8 cellular contexts compared by ENCODE assay signal in genomic region chr9:35658894-35659220, GRCh38. TPM values are rescaled to one million over a fixed set of nuclear protein-coding genes. Genes with fewer than 3 reads are reported as not detected.
DNase-seq lines count a peak whose midpoint lies in the region; ATAC-seq and TF ChIP-seq lines count a peak whose summit lies in the region.

No MANE protein-coding gene starts in this region.

- peak; percentile 62 for DNase-seq in NCI-H1694 treated with DMSO at 0.1 percent for 48 hours (lab: John Stamatoyannopoulos, UW)
- no peak for DNase-seq in NCI-H1694 (lab: John Stamatoyannopoulos, UW)
- peak; percentile 67 for DNase-seq in LHCN-M2 (ENCODE audit: low read depth)
- DNase-seq in ascending aorta (ENCODE audit: low spot score in 2 of 2), result peak in 1 of 2 donors; percentile 85
- peak; percentile 47 for DNase-seq in stimulated activated CD8-positive, alpha-beta memory T cell treated with anti-CD3 and anti-CD28 coated beads, Interleukin-4, amount 100 ng/mL, for 48 hours
- no peak for DNase-seq in NK-92 treated with Interleukin-12 subunit alpha and Interleukin-12 subunit beta, amount 100 ng/mL, for 24 hours (lab: John Stamatoyannopoulos, UW)

- H3K4me3 ChIP-seq in ascending aorta, result peak overlapping the region; percentile 88 to 99
- H3K4me3 ChIP-seq in iPS-15b (ENCODE audit: low read depth, low read length), result peak overlapping the region; percentile 84

- no peak for ATAC-seq in GM19397 (IDR thresholded peaks at IDR 0.05; ENCODE audit: unreplicated experiment)

- H3K9me3 ChIP-seq in ascending aorta (no peaks in the 10 kb centered on the region), iPS-15b (ENCODE audit: control insufficient read depth, insufficient read depth, low read length) (no peaks in the 10 kb centered on the region)

- H3K27ac ChIP-seq in ascending aorta, result peak overlapping the region; percentile 97 to 100

- H3K27me3 ChIP-seq in ascending aorta (no peaks in the 10 kb centered on the region), iPS-15b (ENCODE audit: control insufficient read depth, insufficient read depth, low read length) (peaks cover 8% of the 10 kb centered on the region)

- no peak for TF ChIP-seq CTCF in ascending aorta (IDR thresholded peaks at IDR 0.05)

- H3K9ac ChIP-seq in iPS-15b (ENCODE audit: low read depth, low read length), result peak overlapping the region; percentile 97

- intact Hi-C loops in ascending aorta (cut with DNase I), result loop anchor here (1.0 to 10.0 kb wide), 5 partner anchors 69 to 667 kb away; partner anchors contain the start of genes FAM221B, HRCT1, SPAAR and SPAG8

- H3K36me3 ChIP-seq in ascending aorta (peaks cover 6 to 23% of the 10 kb centered on the region in 2 donors), iPS-15b (ENCODE audit: control insufficient read depth, insufficient read depth, low read length) (peaks cover 27% of the 10 kb centered on the region)

- H3K4me1 ChIP-seq in ascending aorta (peaks cover 5 to 35% of the 10 kb centered on the region in 2 donors), iPS-15b (ENCODE audit: control insufficient read depth, insufficient read depth, low read length) (peaks cover 3% of the 10 kb centered on the region)

RNA-seq across cellular contexts. Expression of gene CCDC107, which starts 0.8 kb away (rescaled TPM):
- total RNA-seq in LHCN-M2 (2014; rRNA removed) (11.1 and 13.3 TPM in 2 replicates), ascending aorta (67.6 TPM)
- 36.5 TPM for polyA plus RNA-seq in LHCN-M2 (2012)

RNA-seq across cellular contexts. Expression of gene RMRP, which starts 1.0 kb away (rescaled TPM):
- total RNA-seq in LHCN-M2 (2014; rRNA removed) (5,651 and 6,728 TPM in 2 replicates), ascending aorta (17,070 TPM)
- 16.9 TPM for polyA plus RNA-seq in LHCN-M2 (2012)

RNA-seq across cellular contexts. Expression of gene ARHGEF39, which starts 6.1 kb away (rescaled TPM):
- 4.4 and 4.5 TPM in 2 replicates for total RNA-seq in LHCN-M2 (2014; rRNA removed)
- polyA plus RNA-seq in LHCN-M2 (2012), result 1.6 TPM
- total RNA-seq in ascending aorta, result 1.1 TPM

RNA-seq across cellular contexts. Expression of gene SIT1, which starts 8.1 kb away (rescaled TPM):
- total RNA-seq in LHCN-M2 (2014; rRNA removed), result 0.26 and 0.63 TPM in 2 replicates
- 0.09 TPM for polyA plus RNA-seq in LHCN-M2 (2012)
- total RNA-seq in ascending aorta, result not detected

RNA-seq across cellular contexts. Expression of gene CA9, which starts 14.9 kb away (rescaled TPM):
- 2.4 and 3.8 TPM in 2 replicates for total RNA-seq in LHCN-M2 (2014; rRNA removed)
- polyA plus RNA-seq in LHCN-M2 (2012), result 3.3 TPM
- 3.9 TPM for total RNA-seq in ascending aorta

Comparison
In these comparisons a context has a peak if more than half of its experiments do, and no peak if none do; other contexts are left out.
1. DNase-seq: peak in NCI-H1694 treated with DMSO at 0.1 percent for 48 hours (single experiment), LHCN-M2 (single experiment) and stimulated activated CD8-positive, alpha-beta memory T cell treated with anti-CD3 and anti-CD28 coated beads, Interleukin-4, amount 100 ng/mL, for 48 hours (single experiment); none in NCI-H1694 (single experiment) and NK-92 treated with Interleukin-12 subunit alpha and Interleukin-12 subunit beta, amount 100 ng/mL, for 24 hours (single experiment).